ENCODE assay signal across 2 cellular contexts in the genomic region with DNA sequence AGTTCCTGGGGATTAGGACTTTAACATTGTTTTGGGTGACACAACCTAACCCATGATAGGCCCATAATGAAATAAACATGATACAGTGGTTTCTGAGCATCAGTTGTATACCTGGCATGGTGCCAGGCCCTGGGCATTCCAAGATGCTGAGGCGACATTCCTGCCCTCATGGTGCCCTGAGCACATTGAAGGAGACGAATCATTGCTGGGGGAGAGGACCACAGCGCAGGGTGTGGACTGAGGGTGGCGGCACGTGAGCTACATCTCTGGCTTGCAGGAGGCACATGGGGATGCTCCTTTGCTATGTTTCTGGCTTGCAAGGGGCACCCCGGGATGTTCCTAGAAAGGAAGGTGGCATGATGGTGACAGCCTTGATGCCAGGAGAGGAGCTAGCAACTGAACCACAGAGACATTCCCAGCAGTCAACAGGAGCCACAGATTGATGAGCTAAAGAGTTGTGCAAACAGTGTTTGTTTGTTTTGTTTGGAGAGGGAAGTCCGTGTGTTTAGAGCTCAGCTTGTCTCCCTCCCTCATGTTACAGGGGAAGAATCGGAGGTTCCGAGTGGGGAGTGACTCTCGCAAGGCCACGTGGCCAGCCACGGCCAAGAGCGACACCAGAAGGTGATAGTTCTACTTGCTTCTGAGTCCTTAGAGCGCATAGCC.
TF ChIP-seq lines count a peak whose summit lies in the region.

No MANE protein-coding gene starts in this region.

TF ChIP-seq in GM23338, 12 proteins besides CTCF, POLR2A, EP300 and RAD21:
- TF ChIP-seq, protein P1, sequence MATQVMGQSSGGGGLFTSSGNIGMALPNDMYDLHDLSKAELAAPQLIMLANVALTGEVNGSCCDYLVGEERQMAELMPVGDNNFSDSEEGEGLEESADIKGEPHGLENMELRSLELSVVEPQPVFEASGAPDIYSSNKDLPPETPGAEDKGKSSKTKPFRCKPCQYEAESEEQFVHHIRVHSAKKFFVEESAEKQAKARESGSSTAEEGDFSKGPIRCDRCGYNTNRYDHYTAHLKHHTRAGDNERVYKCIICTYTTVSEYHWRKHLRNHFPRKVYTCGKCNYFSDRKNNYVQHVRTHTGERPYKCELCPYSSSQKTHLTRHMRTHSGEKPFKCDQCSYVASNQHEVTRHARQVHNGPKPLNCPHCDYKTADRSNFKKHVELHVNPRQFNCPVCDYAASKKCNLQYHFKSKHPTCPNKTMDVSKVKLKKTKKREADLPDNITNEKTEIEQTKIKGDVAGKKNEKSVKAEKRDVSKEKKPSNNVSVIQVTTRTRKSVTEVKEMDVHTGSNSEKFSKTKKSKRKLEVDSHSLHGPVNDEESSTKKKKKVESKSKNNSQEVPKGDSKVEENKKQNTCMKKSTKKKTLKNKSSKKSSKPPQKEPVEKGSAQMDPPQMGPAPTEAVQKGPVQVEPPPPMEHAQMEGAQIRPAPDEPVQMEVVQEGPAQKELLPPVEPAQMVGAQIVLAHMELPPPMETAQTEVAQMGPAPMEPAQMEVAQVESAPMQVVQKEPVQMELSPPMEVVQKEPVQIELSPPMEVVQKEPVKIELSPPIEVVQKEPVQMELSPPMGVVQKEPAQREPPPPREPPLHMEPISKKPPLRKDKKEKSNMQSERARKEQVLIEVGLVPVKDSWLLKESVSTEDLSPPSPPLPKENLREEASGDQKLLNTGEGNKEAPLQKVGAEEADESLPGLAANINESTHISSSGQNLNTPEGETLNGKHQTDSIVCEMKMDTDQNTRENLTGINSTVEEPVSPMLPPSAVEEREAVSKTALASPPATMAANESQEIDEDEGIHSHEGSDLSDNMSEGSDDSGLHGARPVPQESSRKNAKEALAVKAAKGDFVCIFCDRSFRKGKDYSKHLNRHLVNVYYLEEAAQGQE (IDR thresholded peaks at IDR 0.05; ENCODE audit: unreplicated experiment): no peak
- TF ChIP-seq POLR2AphosphoS5 (IDR thresholded peaks at IDR 0.05; ENCODE audit: low read depth) (no peak), NANOG (IDR thresholded peaks at IDR 0.05; ENCODE audit: borderline replicate concordance) (no peak), CREB1 (CRISPR knock-in tag; IDR thresholded peaks at IDR 0.05; ENCODE audit: low read depth) (no peak), ZNF331 (CRISPR knock-in tag; IDR thresholded peaks at IDR 0.05; ENCODE audit: low read depth) (no peak)

TF ChIP-seq in H1, 55 proteins besides CTCF, POLR2A, EP300 and RAD21:
- TF ChIP-seq, protein P2, sequence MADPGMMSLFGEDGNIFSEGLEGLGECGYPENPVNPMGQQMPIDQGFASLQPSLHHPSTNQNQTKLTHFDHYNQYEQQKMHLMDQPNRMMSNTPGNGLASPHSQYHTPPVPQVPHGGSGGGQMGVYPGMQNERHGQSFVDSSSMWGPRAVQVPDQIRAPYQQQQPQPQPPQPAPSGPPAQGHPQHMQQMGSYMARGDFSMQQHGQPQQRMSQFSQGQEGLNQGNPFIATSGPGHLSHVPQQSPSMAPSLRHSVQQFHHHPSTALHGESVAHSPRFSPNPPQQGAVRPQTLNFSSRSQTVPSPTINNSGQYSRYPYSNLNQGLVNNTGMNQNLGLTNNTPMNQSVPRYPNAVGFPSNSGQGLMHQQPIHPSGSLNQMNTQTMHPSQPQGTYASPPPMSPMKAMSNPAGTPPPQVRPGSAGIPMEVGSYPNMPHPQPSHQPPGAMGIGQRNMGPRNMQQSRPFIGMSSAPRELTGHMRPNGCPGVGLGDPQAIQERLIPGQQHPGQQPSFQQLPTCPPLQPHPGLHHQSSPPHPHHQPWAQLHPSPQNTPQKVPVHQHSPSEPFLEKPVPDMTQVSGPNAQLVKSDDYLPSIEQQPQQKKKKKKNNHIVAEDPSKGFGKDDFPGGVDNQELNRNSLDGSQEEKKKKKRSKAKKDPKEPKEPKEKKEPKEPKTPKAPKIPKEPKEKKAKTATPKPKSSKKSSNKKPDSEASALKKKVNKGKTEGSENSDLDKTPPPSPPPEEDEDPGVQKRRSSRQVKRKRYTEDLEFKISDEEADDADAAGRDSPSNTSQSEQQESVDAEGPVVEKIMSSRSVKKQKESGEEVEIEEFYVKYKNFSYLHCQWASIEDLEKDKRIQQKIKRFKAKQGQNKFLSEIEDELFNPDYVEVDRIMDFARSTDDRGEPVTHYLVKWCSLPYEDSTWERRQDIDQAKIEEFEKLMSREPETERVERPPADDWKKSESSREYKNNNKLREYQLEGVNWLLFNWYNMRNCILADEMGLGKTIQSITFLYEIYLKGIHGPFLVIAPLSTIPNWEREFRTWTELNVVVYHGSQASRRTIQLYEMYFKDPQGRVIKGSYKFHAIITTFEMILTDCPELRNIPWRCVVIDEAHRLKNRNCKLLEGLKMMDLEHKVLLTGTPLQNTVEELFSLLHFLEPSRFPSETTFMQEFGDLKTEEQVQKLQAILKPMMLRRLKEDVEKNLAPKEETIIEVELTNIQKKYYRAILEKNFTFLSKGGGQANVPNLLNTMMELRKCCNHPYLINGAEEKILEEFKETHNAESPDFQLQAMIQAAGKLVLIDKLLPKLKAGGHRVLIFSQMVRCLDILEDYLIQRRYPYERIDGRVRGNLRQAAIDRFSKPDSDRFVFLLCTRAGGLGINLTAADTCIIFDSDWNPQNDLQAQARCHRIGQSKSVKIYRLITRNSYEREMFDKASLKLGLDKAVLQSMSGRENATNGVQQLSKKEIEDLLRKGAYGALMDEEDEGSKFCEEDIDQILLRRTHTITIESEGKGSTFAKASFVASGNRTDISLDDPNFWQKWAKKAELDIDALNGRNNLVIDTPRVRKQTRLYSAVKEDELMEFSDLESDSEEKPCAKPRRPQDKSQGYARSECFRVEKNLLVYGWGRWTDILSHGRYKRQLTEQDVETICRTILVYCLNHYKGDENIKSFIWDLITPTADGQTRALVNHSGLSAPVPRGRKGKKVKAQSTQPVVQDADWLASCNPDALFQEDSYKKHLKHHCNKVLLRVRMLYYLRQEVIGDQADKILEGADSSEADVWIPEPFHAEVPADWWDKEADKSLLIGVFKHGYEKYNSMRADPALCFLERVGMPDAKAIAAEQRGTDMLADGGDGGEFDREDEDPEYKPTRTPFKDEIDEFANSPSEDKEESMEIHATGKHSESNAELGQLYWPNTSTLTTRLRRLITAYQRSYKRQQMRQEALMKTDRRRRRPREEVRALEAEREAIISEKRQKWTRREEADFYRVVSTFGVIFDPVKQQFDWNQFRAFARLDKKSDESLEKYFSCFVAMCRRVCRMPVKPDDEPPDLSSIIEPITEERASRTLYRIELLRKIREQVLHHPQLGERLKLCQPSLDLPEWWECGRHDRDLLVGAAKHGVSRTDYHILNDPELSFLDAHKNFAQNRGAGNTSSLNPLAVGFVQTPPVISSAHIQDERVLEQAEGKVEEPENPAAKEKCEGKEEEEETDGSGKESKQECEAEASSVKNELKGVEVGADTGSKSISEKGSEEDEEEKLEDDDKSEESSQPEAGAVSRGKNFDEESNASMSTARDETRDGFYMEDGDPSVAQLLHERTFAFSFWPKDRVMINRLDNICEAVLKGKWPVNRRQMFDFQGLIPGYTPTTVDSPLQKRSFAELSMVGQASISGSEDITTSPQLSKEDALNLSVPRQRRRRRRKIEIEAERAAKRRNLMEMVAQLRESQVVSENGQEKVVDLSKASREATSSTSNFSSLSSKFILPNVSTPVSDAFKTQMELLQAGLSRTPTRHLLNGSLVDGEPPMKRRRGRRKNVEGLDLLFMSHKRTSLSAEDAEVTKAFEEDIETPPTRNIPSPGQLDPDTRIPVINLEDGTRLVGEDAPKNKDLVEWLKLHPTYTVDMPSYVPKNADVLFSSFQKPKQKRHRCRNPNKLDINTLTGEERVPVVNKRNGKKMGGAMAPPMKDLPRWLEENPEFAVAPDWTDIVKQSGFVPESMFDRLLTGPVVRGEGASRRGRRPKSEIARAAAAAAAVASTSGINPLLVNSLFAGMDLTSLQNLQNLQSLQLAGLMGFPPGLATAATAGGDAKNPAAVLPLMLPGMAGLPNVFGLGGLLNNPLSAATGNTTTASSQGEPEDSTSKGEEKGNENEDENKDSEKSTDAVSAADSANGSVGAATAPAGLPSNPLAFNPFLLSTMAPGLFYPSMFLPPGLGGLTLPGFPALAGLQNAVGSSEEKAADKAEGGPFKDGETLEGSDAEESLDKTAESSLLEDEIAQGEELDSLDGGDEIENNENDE (IDR thresholded peaks at IDR 0.05; ENCODE audit: insufficient replicate concordance, low read length): no peak
- TF ChIP-seq JUN (IDR thresholded peaks at IDR 0.05; ENCODE audit: low read depth, low read length) (no peak), EZH2 (IDR thresholded peaks at IDR 0.05; ENCODE audit: low read depth, low read length, severe bottlenecking) (no peak), FOSL1 (IDR thresholded peaks at IDR 0.05; ENCODE audit: insufficient read depth, low read depth, low read length) (no peak), TCF12 (IDR thresholded peaks at IDR 0.05; ENCODE audit: low read depth, low read length) (no peak), TEAD4 (IDR thresholded peaks at IDR 0.05; ENCODE audit: low read depth, low read length) (no peak), SP2 (IDR thresholded peaks at IDR 0.05; ENCODE audit: low read length) (no peak), JUND (IDR thresholded peaks at IDR 0.05; ENCODE audit: low read length) (no peak), GTF2F1 (IDR thresholded peaks at IDR 0.05; ENCODE audit: borderline replicate concordance, low read depth, low read length) (no peak)
- TF ChIP-seq, protein P3, sequence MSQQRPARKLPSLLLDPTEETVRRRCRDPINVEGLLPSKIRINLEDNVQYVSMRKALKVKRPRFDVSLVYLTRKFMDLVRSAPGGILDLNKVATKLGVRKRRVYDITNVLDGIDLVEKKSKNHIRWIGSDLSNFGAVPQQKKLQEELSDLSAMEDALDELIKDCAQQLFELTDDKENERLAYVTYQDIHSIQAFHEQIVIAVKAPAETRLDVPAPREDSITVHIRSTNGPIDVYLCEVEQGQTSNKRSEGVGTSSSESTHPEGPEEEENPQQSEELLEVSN (IDR thresholded peaks at IDR 0.05): no peak
